Comparison of ENCODE assay signal across 9 cellular contexts in the genomic region with DNA sequence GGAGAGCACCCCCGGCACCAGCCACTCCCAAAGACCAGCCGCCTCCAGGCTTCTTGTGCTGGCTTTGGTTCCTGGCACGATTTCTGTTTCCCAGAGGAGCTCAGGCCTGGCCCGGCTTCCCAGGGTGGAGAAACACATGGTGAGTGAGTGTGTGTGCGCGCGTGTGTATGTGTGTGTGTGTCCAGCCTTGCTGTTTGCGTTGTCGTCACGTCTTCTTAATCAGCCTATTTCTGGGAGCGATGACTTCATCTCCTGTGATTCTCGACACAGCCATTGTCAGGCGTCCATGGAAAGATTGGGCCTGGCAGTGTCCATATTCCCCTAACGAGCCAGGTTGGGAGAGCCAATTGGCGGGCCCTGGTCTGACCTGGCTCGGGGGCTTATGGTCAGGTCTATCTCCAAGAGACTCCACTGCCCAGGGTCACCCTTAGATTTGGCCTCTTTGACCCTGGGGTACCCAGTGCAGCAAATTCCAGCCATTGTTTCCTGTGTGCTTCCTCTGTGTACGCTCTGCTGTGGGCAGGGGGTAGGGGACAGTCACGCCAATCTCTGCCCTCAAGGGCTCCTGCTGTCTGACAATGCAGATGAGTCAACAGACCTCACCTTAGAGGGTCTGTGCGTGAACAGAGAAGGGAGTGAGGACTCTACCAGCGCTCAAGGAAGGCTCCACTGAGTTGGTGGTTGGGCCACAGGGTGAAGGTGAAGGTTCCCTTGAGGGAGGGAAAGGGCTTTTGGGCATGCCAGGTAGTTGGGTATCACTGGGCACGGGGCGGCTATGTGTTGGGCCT.
A peak's percentile ranks its signal among the peaks of the same experiment; 100 is the strongest.
DNase-seq lines count a peak whose midpoint lies in the region; ATAC-seq and TF ChIP-seq lines count a peak whose summit lies in the region.
"Had no signal": no experiment of that assay in that cellular context is flagged by ENCODE, and none has a peak within 500 bp of the region (broad histone marks: within the 10 kb centered on the region; RNA-seq: fewer than 3 reads in every experiment).

No MANE protein-coding gene starts in this region.

- TF ChIP-seq CTCF in AG09319 (IDR thresholded peaks at IDR 0.05; ENCODE audit: low read depth, low read length): no peak
- TF ChIP-seq CTCF in ovary (IDR thresholded peaks at IDR 0.05): no peak

- H3K4me3 ChIP-seq in ovary: no peak overlapping the region

- intact Hi-C loops in ovary (cut with DNase I): no loop called here

- H3K9me3 ChIP-seq in ovary: no peaks in the 10 kb centered on the region

- peak overlapping the region; percentile 90 to 91 for H3K27ac ChIP-seq in ovary

- H3K27me3 ChIP-seq in ovary: no peaks in the 10 kb centered on the region

- TF ChIP-seq EP300 in ovary (IDR thresholded peaks at IDR 0.05): peak; percentile 91

- no peaks in the 10 kb centered on the region for H3K36me3 ChIP-seq in ovary

- DNase-seq in AG09319 (ENCODE audit: extremely low read depth, low read depth): peak; percentile 98
- peak; percentile 67 for DNase-seq in amniotic stem cell (lab: John Stamatoyannopoulos, UW)
- DNase-seq in glomerular endothelial cell (ENCODE audit: extremely low read depth, low read depth, low spot score): peak; percentile 88
- peak; percentile 97 to 98 (median 98) for DNase-seq in ovary
- no peak for DNase-seq in stimulated activated CD4-positive, alpha-beta T cell treated with anti-CD3 and anti-CD28 coated beads, Interleukin-12 subunit alpha, Interleukin-12 subunit beta, amount 100 ng/mL, for 4 hours
- DNase-seq in activated CD8-positive, alpha-beta memory T cell treated with anti-CD3 and anti-CD28 coated beads, Interleukin-2, amount 50 U/mL, for 4 hours: no peak

- ATAC-seq in GM19023 (IDR thresholded peaks at IDR 0.05; ENCODE audit: unreplicated experiment) (no peak), GM21526 (IDR thresholded peaks at IDR 0.05; ENCODE audit: low FRiP score, unreplicated experiment) (no peak)
- ATAC-seq: Panc1 had no signal

- H3K4me1 ChIP-seq in ovary (ENCODE audit: insufficient read depth): peaks cover 56% of the 10 kb centered on the region

- TF ChIP-seq POLR2A in ovary (IDR thresholded peaks at IDR 0.05): peak; percentile 44

- 29 to 33% (median 32%) methylated on average over 21 to 22 of the region's 22 CpGs for WGBS in ovary, 3 donors

Comparison
In these comparisons a context has a peak if more than half of its experiments do, and no peak if none do; other contexts are left out.
1. DNase-seq: peak in AG09319 (single experiment), amniotic stem cell (single experiment), glomerular endothelial cell (single experiment) and ovary (5 of 5); none in stimulated activated CD4-positive, alpha-beta T cell treated with anti-CD3 and anti-CD28 coated beads, Interleukin-12 subunit alpha, Interleukin-12 subunit beta, amount 100 ng/mL, for 4 hours (single experiment) and activated CD8-positive, alpha-beta memory T cell treated with anti-CD3 and anti-CD28 coated beads, Interleukin-2, amount 50 U/mL, for 4 hours (single experiment).